In genomic region chr5:42037379-42037932, GRCh38 we compare ENCODE assay signal across 27 cellular contexts.
"Had no signal": no experiment of that assay in that cellular context is flagged by ENCODE, and none has a peak within 500 bp of the region (broad histone marks: within the 10 kb centered on the region; RNA-seq: fewer than 3 reads in every experiment).

No MANE protein-coding gene starts in this region.

- DNase-seq: colonic mucosa; effector memory CD4-positive, alpha-beta T cell; erythroblast; esophagus squamous epithelium; foreskin melanocyte; glutamatergic neuron; heart right ventricle; hippocampal formation; left lung; mesenchymal stem cell; mucosa of descending colon; naive B cell; nucleus accumbens; right cardiac atrium; sigmoid colon; stimulated activated CD4-positive, alpha-beta T cell treated with anti-CD3 and anti-CD28 coated beads, Interleukin-2, amount 100 ng/mL, for 24 hours; stimulated activated CD4-positive, alpha-beta T cell treated with anti-CD3 and anti-CD28 coated beads, Interleukin-4, amount 100 ng/mL, for 24 hours; stimulated activated naive CD4-positive, alpha-beta T cell treated with Interleukin-2 at 50 U/mL for 16 hours; stomach; thyroid gland; trophoblast cell had no signal

- H3K9me3 Mint-ChIP-seq: dendritic cell treated with granulocyte-macrophage colony-stimulating factor and Interleukin-4, amounts not matched to agents 40 ng/mL and 50 ng/mL, for 4 days; mesothelial cell of epicardium; natural killer cell treated with Interleukin-12 subunit alpha and Interleukin-12 subunit beta and Interleukin-15 and Interleukin-18, amount 100 ng/mL, for 72 hours; stimulated activated effector memory CD8-positive, alpha-beta T cell treated with anti-CD3 and anti-CD28 coated beads, Interleukin-12 subunit alpha, Interleukin-12 subunit beta, amount 100 ng/mL, for 72 hours had no signal

- H3K4me1 ChIP-seq: colonic mucosa, esophagus squamous epithelium, heart right ventricle, left lung, prostate gland, sigmoid colon, thyroid gland had no signal

- FAIRE-seq: keratinocyte had no signal

- H3K9me3 ChIP-seq: colonic mucosa, esophagus squamous epithelium, heart right ventricle, left lung, mucosa of descending colon, prostate gland, sigmoid colon, stomach, thyroid gland had no signal

- H3K4me1 Mint-ChIP-seq: naive B cell; stimulated activated effector memory CD8-positive, alpha-beta T cell treated with anti-CD3 and anti-CD28 coated beads, Interleukin-12 subunit alpha, Interleukin-12 subunit beta, amount 100 ng/mL, for 72 hours had no signal

- H3K4me3 ChIP-seq: colonic mucosa, esophagus squamous epithelium, heart right ventricle, left lung, mucosa of descending colon, prostate gland, sigmoid colon, stomach, thyroid gland had no signal

- H3K27me3 Mint-ChIP-seq: dendritic cell treated with granulocyte-macrophage colony-stimulating factor and Interleukin-4, amounts not matched to agents 40 ng/mL and 50 ng/mL, for 4 days had no signal

- H3K27ac Mint-ChIP-seq: dendritic cell treated with granulocyte-macrophage colony-stimulating factor and Interleukin-4, amounts not matched to agents 40 ng/mL and 50 ng/mL, for 4 days; mesothelial cell of epicardium; naive B cell; natural killer cell treated with Interleukin-12 subunit alpha and Interleukin-12 subunit beta and Interleukin-15 and Interleukin-18, amount 100 ng/mL, for 72 hours; stimulated activated effector memory CD8-positive, alpha-beta T cell treated with anti-CD3 and anti-CD28 coated beads, Interleukin-12 subunit alpha, Interleukin-12 subunit beta, amount 100 ng/mL, for 72 hours had no signal

- H3K36me3 Mint-ChIP-seq: mesothelial cell of epicardium; naive B cell; natural killer cell treated with Interleukin-12 subunit alpha and Interleukin-12 subunit beta and Interleukin-15 and Interleukin-18, amount 100 ng/mL, for 72 hours; stimulated activated effector memory CD8-positive, alpha-beta T cell treated with anti-CD3 and anti-CD28 coated beads, Interleukin-12 subunit alpha, Interleukin-12 subunit beta, amount 100 ng/mL, for 72 hours had no signal

- H3K27ac ChIP-seq: colonic mucosa, esophagus squamous epithelium, heart right ventricle, left lung, prostate gland, sigmoid colon, stomach, thyroid gland had no signal

- ATAC-seq: heart right ventricle; left lung; mucosa of descending colon; natural killer cell treated with Interleukin-12 subunit alpha and Interleukin-12 subunit beta and Interleukin-15 and Interleukin-18, amount 100 ng/mL, for 72 hours; right cardiac atrium; stimulated activated effector memory CD8-positive, alpha-beta T cell treated with anti-CD3 and anti-CD28 coated beads, Interleukin-12 subunit alpha, Interleukin-12 subunit beta, amount 100 ng/mL, for 72 hours had no signal

- H3K27me3 ChIP-seq: colonic mucosa, esophagus squamous epithelium, left lung, sigmoid colon, stomach, thyroid gland had no signal

- H3K36me3 ChIP-seq: colonic mucosa, esophagus squamous epithelium, heart right ventricle, left lung, prostate gland, sigmoid colon, stomach, thyroid gland had no signal

- H3K4me3 Mint-ChIP-seq: dendritic cell treated with granulocyte-macrophage colony-stimulating factor and Interleukin-4, amounts not matched to agents 40 ng/mL and 50 ng/mL, for 4 days; mesothelial cell of epicardium; naive B cell; natural killer cell treated with Interleukin-12 subunit alpha and Interleukin-12 subunit beta and Interleukin-15 and Interleukin-18, amount 100 ng/mL, for 72 hours; stimulated activated effector memory CD8-positive, alpha-beta T cell treated with anti-CD3 and anti-CD28 coated beads, Interleukin-12 subunit alpha, Interleukin-12 subunit beta, amount 100 ng/mL, for 72 hours had no signal
